ENCODE assay signal across 25 cellular contexts in the genomic region with DNA sequence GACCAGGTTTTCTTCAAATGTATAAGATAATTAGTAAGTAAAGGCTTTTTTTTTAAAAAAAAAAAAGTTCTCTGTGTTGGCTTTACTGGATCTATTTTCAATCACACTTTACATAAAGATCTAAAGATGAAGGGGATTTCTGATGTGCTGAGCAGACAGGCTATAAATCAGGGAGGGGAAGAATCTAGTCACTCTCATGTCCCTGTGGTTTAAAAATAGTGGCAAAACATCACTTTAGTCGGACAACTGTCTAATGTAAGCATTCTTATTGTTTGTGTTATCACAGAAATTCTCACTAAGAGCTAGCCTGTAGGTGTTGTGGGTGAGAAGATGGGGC.
DNase-seq lines count a peak whose midpoint lies in the region; ATAC-seq and TF ChIP-seq lines count a peak whose summit lies in the region.
"Had no signal": no experiment of that assay in that cellular context is flagged by ENCODE, and none has a peak within 500 bp of the region (broad histone marks: within the 10 kb centered on the region; RNA-seq: fewer than 3 reads in every experiment).

No MANE protein-coding gene starts in this region.

- H3K4me1 Mint-ChIP-seq in activated T-cell treated with anti-CD3 and anti-CD28 coated beads, Interleukin-2, amount 50 U/mL, for 24 hours (ENCODE audit: low read depth), result peaks cover 97% of the 10 kb centered on the region
- peaks cover 98% of the 10 kb centered on the region for H3K4me1 Mint-ChIP-seq in activated T-cell treated with anti-CD3 and anti-CD28 coated beads, Interleukin-2, amount 50 U/mL, for 4 hours (ENCODE audit: low read depth)
- H3K4me1 Mint-ChIP-seq in activated T-helper 17 cell treated with anti-CD3 and anti-CD28 coated beads, Interleukin-2, amount 50 U/mL, for 72 hours, result peaks cover 57% of the 10 kb centered on the region
- H3K4me1 Mint-ChIP-seq in stimulated activated effector memory CD8-positive, alpha-beta T cell treated with anti-CD3 and anti-CD28 coated beads, Interleukin-12 subunit alpha, Interleukin-12 subunit beta, amount 100 ng/mL, for 72 hours, result peaks cover 96% of the 10 kb centered on the region

- H3K27ac ChIP-seq in KOPT-K1 (ENCODE audit: low read depth, low read length, poor library complexity, severe bottlenecking) (peak overlapping the region; percentile 66), foreskin keratinocyte (no peak overlapping the region)
- H3K27ac ChIP-seq: adrenal gland, brain microvascular endothelial cell, hepatocyte had no signal

- peak overlapping the region; percentile 53 for H3K27ac Mint-ChIP-seq in activated T-cell treated with anti-CD3 and anti-CD28 coated beads, Interleukin-2, amount 50 U/mL, for 24 hours
- peak overlapping the region; percentile 47 for H3K27ac Mint-ChIP-seq in activated T-helper 17 cell treated with anti-CD3 and anti-CD28 coated beads, Interleukin-2, amount 50 U/mL, for 72 hours
- H3K27ac Mint-ChIP-seq in stimulated activated effector memory CD8-positive, alpha-beta T cell treated with anti-CD3 and anti-CD28 coated beads, Interleukin-12 subunit alpha, Interleukin-12 subunit beta, amount 100 ng/mL, for 72 hours, result peak overlapping the region; percentile 83

- H3K9me3 Mint-ChIP-seq in activated T-cell treated with anti-CD3 and anti-CD28 coated beads, Interleukin-2, amount 50 U/mL, for 24 hours, result no peaks in the 10 kb centered on the region
- no peaks in the 10 kb centered on the region for H3K9me3 Mint-ChIP-seq in activated T-cell treated with anti-CD3 and anti-CD28 coated beads, Interleukin-2, amount 50 U/mL, for 4 hours
- H3K9me3 Mint-ChIP-seq in activated T-helper 17 cell treated with anti-CD3 and anti-CD28 coated beads, Interleukin-2, amount 50 U/mL, for 72 hours, result no peaks in the 10 kb centered on the region
- no peaks in the 10 kb centered on the region for H3K9me3 Mint-ChIP-seq in stimulated activated effector memory CD8-positive, alpha-beta T cell treated with anti-CD3 and anti-CD28 coated beads, Interleukin-12 subunit alpha, Interleukin-12 subunit beta, amount 100 ng/mL, for 72 hours

- peak overlapping the region; percentile 24 for H3K4me3 Mint-ChIP-seq in activated T-cell treated with anti-CD3 and anti-CD28 coated beads, Interleukin-2, amount 50 U/mL, for 24 hours
- H3K4me3 Mint-ChIP-seq in activated T-cell treated with anti-CD3 and anti-CD28 coated beads, Interleukin-2, amount 50 U/mL, for 4 hours, result no peak overlapping the region
- H3K4me3 Mint-ChIP-seq in activated T-helper 17 cell treated with anti-CD3 and anti-CD28 coated beads, Interleukin-2, amount 50 U/mL, for 72 hours, result peak overlapping the region; percentile 68
- H3K4me3 Mint-ChIP-seq in stimulated activated effector memory CD8-positive, alpha-beta T cell treated with anti-CD3 and anti-CD28 coated beads, Interleukin-12 subunit alpha, Interleukin-12 subunit beta, amount 100 ng/mL, for 72 hours, result peak overlapping the region; percentile 66

- no peaks in the 10 kb centered on the region for H3K27me3 ChIP-seq in foreskin keratinocyte
- H3K27me3 ChIP-seq: adrenal gland, brain microvascular endothelial cell, hepatocyte had no signal

- H3K36me3 Mint-ChIP-seq in activated T-cell treated with anti-CD3 and anti-CD28 coated beads, Interleukin-2, amount 50 U/mL, for 24 hours (ENCODE audit: low read depth), result no peaks in the 10 kb centered on the region
- H3K36me3 Mint-ChIP-seq in activated T-cell treated with anti-CD3 and anti-CD28 coated beads, Interleukin-2, amount 50 U/mL, for 4 hours (ENCODE audit: insufficient read depth), result no peaks in the 10 kb centered on the region
- peaks cover 4% of the 10 kb centered on the region for H3K36me3 Mint-ChIP-seq in activated T-helper 17 cell treated with anti-CD3 and anti-CD28 coated beads, Interleukin-2, amount 50 U/mL, for 72 hours (ENCODE audit: low read depth)
- peaks cover 13% of the 10 kb centered on the region for H3K36me3 Mint-ChIP-seq in stimulated activated effector memory CD8-positive, alpha-beta T cell treated with anti-CD3 and anti-CD28 coated beads, Interleukin-12 subunit alpha, Interleukin-12 subunit beta, amount 100 ng/mL, for 72 hours

- DNase-seq in activated T-cell treated with anti-CD3 and anti-CD28 coated beads, Interleukin-2, amount 50 U/mL, for 24 hours, result no peak
- DNase-seq in activated T-cell treated with anti-CD3 and anti-CD28 coated beads, Interleukin-2, amount 50 U/mL, for 4 hours, result no peak
- DNase-seq in stimulated activated effector memory CD8-positive, alpha-beta T cell treated with anti-CD3 and anti-CD28 coated beads, Interleukin-12 subunit alpha, Interleukin-12 subunit beta, amount 100 ng/mL, for 72 hours (ENCODE audit: low spot score in 2 of 2), result no peak
- DNase-seq in HK-2 (ENCODE audit: unreplicated experiment), result no peak
- no peak for DNase-seq in foreskin keratinocyte
- no peak for DNase-seq in NCI-H2029 treated with DMSO at 0.1 percent for 48 hours (lab: John Stamatoyannopoulos, UW)
- DNase-seq: activated CD4-positive, alpha-beta T cell treated with anti-CD3 and anti-CD28 coated beads for 1 hour; activated effector memory CD4-positive, alpha-beta T cell treated with anti-CD3 and anti-CD28 coated beads, Interleukin-2, amount 50 U/mL, for 16 hours; adrenal gland; brain microvascular endothelial cell; DND-41; effector CD8-positive, alpha-beta T cell; foreskin fibroblast; HCEC 1CT; mesenchymal stem cell; NCI-H1417; NCI-H446; nucleus accumbens; Right ventricle myocardium superior; trophoblast cell had no signal

- no peaks in the 10 kb centered on the region for H3K4me1 ChIP-seq in foreskin keratinocyte
- H3K4me1 ChIP-seq: adrenal gland had no signal

- H3K9me3 ChIP-seq in KOPT-K1 (ENCODE audit: insufficient read depth, low read length, poor library complexity, severe bottlenecking), result no peaks in the 10 kb centered on the region
- H3K9me3 ChIP-seq: adrenal gland had no signal

- no peak for ATAC-seq in activated T-cell treated with anti-CD3 and anti-CD28 coated beads, Interleukin-2, amount 50 U/mL, for 4 hours
- ATAC-seq in activated T-helper 17 cell treated with anti-CD3 and anti-CD28 coated beads, Interleukin-2, amount 50 U/mL, for 72 hours (replicated peaks), result no peak
- ATAC-seq in stimulated activated effector memory CD8-positive, alpha-beta T cell treated with anti-CD3 and anti-CD28 coated beads, Interleukin-12 subunit alpha, Interleukin-12 subunit beta, amount 100 ng/mL, for 72 hours, result no peak
- ATAC-seq in foreskin keratinocyte, result no peak
- ATAC-seq: HepG2, left lobe of liver had no signal

- H3K27me3 Mint-ChIP-seq in activated T-cell treated with anti-CD3 and anti-CD28 coated beads, Interleukin-2, amount 50 U/mL, for 24 hours, result no peaks in the 10 kb centered on the region
- no peaks in the 10 kb centered on the region for H3K27me3 Mint-ChIP-seq in activated T-cell treated with anti-CD3 and anti-CD28 coated beads, Interleukin-2, amount 50 U/mL, for 4 hours (ENCODE audit: low read depth)
- no peaks in the 10 kb centered on the region for H3K27me3 Mint-ChIP-seq in activated T-helper 17 cell treated with anti-CD3 and anti-CD28 coated beads, Interleukin-2, amount 50 U/mL, for 72 hours

- TF ChIP-seq CTCF in foreskin keratinocyte (conservative IDR thresholded peaks at IDR 0.05), result no peak

- H3K36me3 ChIP-seq in KOPT-K1 (ENCODE audit: insufficient read depth, low read length), result no peaks in the 10 kb centered on the region
- H3K36me3 ChIP-seq: adrenal gland, brain microvascular endothelial cell had no signal
